Comparison of ENCODE assay signal across 22 cellular contexts in genomic region chr5:135623186-135623715, GRCh38. TPM values are rescaled to one million over a fixed set of nuclear protein-coding genes. Genes with fewer than 3 reads are reported as not detected.
DNase-seq lines count a peak whose midpoint lies in the region; ATAC-seq and TF ChIP-seq lines count a peak whose summit lies in the region.
"Had no signal": no experiment of that assay in that cellular context is flagged by ENCODE, and none has a peak within 500 bp of the region (broad histone marks: within the 10 kb centered on the region; RNA-seq: fewer than 3 reads in every experiment).

No MANE protein-coding gene starts in this region.

- no peaks in the 10 kb centered on the region for H3K36me3 ChIP-seq in right atrium auricular region
- no peaks in the 10 kb centered on the region for H3K36me3 ChIP-seq in esophagus muscularis mucosa
- no peaks in the 10 kb centered on the region for H3K36me3 ChIP-seq in trophoblast cell (ENCODE audit: control insufficient read depth in 1 of 2, insufficient read depth in 2 of 2, low read length in 2 of 2)
- H3K36me3 ChIP-seq: BE2C had no signal

- no peak overlapping the region for H3K4me2 ChIP-seq in trophoblast cell (ENCODE audit: low read length)
- H3K4me2 ChIP-seq: A549; BLaER1 treated with 17β-estradiol and CSF1 and Interleukin-3, amounts not matched to agents 10 nM and 100 nM; GM23338 had no signal

- TF ChIP-seq CTCF in right atrium auricular region (IDR thresholded peaks at IDR 0.05) (no peak), esophagus muscularis mucosa (IDR thresholded peaks at IDR 0.05) (no peak)

- no peak overlapping the region for H3K23ac ChIP-seq in trophoblast cell (ENCODE audit: low read length)

- no peak overlapping the region for H3K4me3 ChIP-seq in right atrium auricular region
- H3K4me3 ChIP-seq in right cardiac atrium (ENCODE audit: low read length): no peak overlapping the region
- no peak overlapping the region for H3K4me3 ChIP-seq in esophagus muscularis mucosa
- H3K4me3 ChIP-seq in trophoblast cell (ENCODE audit: low read depth, low read length): no peak overlapping the region
- H3K4me3 ChIP-seq: A549; BLaER1 treated with 17β-estradiol and CSF1 and Interleukin-3, amounts not matched to agents 10 nM and 100 nM; GM12878; GM23338 had no signal

- no peak overlapping the region for H2BK5ac ChIP-seq in trophoblast cell (ENCODE audit: low read depth, low read length, poor library complexity)

- TF ChIP-seq EP300 in esophagus muscularis mucosa (IDR thresholded peaks at IDR 0.05): no peak

- intact Hi-C loops in right cardiac atrium (cut with DNase I) (no loop called here), esophagus muscularis mucosa (cut with DNase I) (no loop called here)

- TF ChIP-seq POLR2A in esophagus muscularis mucosa (IDR thresholded peaks at IDR 0.05; ENCODE audit: low read depth) (no peak), GM18505 (IDR thresholded peaks at IDR 0.05; ENCODE audit: borderline replicate concordance, extremely low read depth, insufficient read depth, insufficient read length) (no peak)

- ATAC-seq in right cardiac atrium (no peak), GM18505 (IDR thresholded peaks at IDR 0.05; ENCODE audit: unreplicated experiment) (no peak)
- ATAC-seq: A549, GM12878, GM23338, HCT116 had no signal

- no peak overlapping the region for H2AK5ac ChIP-seq in trophoblast cell (ENCODE audit: low read length)

- no peak overlapping the region for H4K12ac ChIP-seq in trophoblast cell (ENCODE audit: low read depth, low read length)

- no peak overlapping the region for H4K8ac ChIP-seq in trophoblast cell (ENCODE audit: low read depth, low read length)

- no peak overlapping the region for H2BK120ac ChIP-seq in trophoblast cell (ENCODE audit: insufficient read depth, low read length, poor library complexity)

- no peak overlapping the region for H3K18ac ChIP-seq in trophoblast cell (ENCODE audit: low read length)

- no peak overlapping the region for H2AFZ ChIP-seq in trophoblast cell (ENCODE audit: insufficient read depth, low read length, poor library complexity)
- H2AFZ ChIP-seq: GM23338 had no signal

- H2BK12ac ChIP-seq in trophoblast cell (ENCODE audit: low read length): no peak overlapping the region

- H3K9me3 ChIP-seq in right atrium auricular region (peaks cover 4 to 20% of the 10 kb centered on the region in 2 donors), right cardiac atrium (ENCODE audit: control insufficient read depth, low read length) (no peaks in the 10 kb centered on the region), esophagus muscularis mucosa (peaks cover 0 to 21% (median 17%) of the 10 kb centered on the region in 4 donors), trophoblast cell (ENCODE audit: insufficient read depth, low read depth, low read length) (peaks cover 1% of the 10 kb centered on the region)
- H3K9me3 ChIP-seq: BE2C had no signal

- H3K9ac ChIP-seq in trophoblast cell (ENCODE audit: low read length): no peak overlapping the region
- H3K9ac ChIP-seq: BLaER1 treated with 17β-estradiol and CSF1 and Interleukin-3, amounts not matched to agents 10 nM and 100 nM had no signal

- H3K79me1 ChIP-seq in trophoblast cell (ENCODE audit: low read length): no peaks in the 10 kb centered on the region

- no peaks in the 10 kb centered on the region for H3K27me3 ChIP-seq in right atrium auricular region
- H3K27me3 ChIP-seq in right cardiac atrium (ENCODE audit: control insufficient read depth, insufficient read depth): no peaks in the 10 kb centered on the region
- no peaks in the 10 kb centered on the region for H3K27me3 ChIP-seq in esophagus muscularis mucosa
- no peaks in the 10 kb centered on the region for H3K27me3 ChIP-seq in trophoblast cell (ENCODE audit: insufficient read depth, low read length)
- H3K27me3 ChIP-seq: BE2C; BLaER1 treated with 17β-estradiol and CSF1 and Interleukin-3, amounts not matched to agents 10 nM and 100 nM had no signal

- H3K4ac ChIP-seq in trophoblast cell (ENCODE audit: low read depth, low read length): no peak overlapping the region

- DNase-seq in right atrium auricular region (ENCODE audit: low spot score): peak; percentile 21
- DNase-seq in right cardiac atrium: no peak
- DNase-seq in esophagus muscularis mucosa (ENCODE audit: extremely low spot score): peak; percentile 82
- DNase-seq in trophoblast cell: peak; percentile 64 to 74
- DNase-seq in activated gamma-delta T cell treated with Interleukin-2 at 50 U/mL for 16 hours: no peak
- DNase-seq: 8988T; ACHN; AML-193; BE2C; CD4-positive, alpha-beta T cell; CD8-positive, alpha-beta memory T cell; DMS 273 treated with DMSO at 0.1 percent for 48 hours; DMS79; EL; GDM1; H9 had no signal

- H3K27ac ChIP-seq in right atrium auricular region: no peak overlapping the region
- H3K27ac ChIP-seq in right cardiac atrium (ENCODE audit: low read length): no peak overlapping the region
- no peak overlapping the region for H3K27ac ChIP-seq in esophagus muscularis mucosa (replicated peaks in 1 of 4)
- H3K27ac ChIP-seq in trophoblast cell (ENCODE audit: low read depth, low read length): no peak overlapping the region
- H3K27ac ChIP-seq: A549; BLaER1 treated with 17β-estradiol and CSF1 and Interleukin-3, amounts not matched to agents 10 nM and 100 nM had no signal

- no peaks in the 10 kb centered on the region for H3K79me2 ChIP-seq in trophoblast cell (ENCODE audit: control insufficient read depth, insufficient read depth, low read length, poor library complexity)

- 55% methylated on average over 2 of the region's 2 CpGs for WGBS in right cardiac atrium
- WGBS in esophagus muscularis mucosa: 77% methylated on average over 2 of the region's 2 CpGs
- WGBS in trophoblast cell (ENCODE audit: extremely low coverage, insufficient coverage, insufficient read length): no CpG with 5 or more reads among the region's 2 CpGs

- H3K14ac ChIP-seq in trophoblast cell (ENCODE audit: low read length): no peak overlapping the region

- H4K91ac ChIP-seq in trophoblast cell (ENCODE audit: low read depth, low read length): no peak overlapping the region

- H3K4me1 ChIP-seq in right atrium auricular region (no peaks in the 10 kb centered on the region), right cardiac atrium (ENCODE audit: control insufficient read depth, insufficient read depth, low read length) (no peaks in the 10 kb centered on the region), esophagus muscularis mucosa (peaks cover 0 to 6% (median 2%) of the 10 kb centered on the region in 4 donors), trophoblast cell (ENCODE audit: control insufficient read depth in 1 of 2, insufficient read depth in 2 of 2, low read length in 2 of 2) (no peaks in the 10 kb centered on the region)
- H3K4me1 ChIP-seq: A549; BE2C; BLaER1 treated with 17β-estradiol and CSF1 and Interleukin-3, amounts not matched to agents 10 nM and 100 nM had no signal

RNA-seq across cellular contexts. Expression of gene CXCL14, which starts 44.5 kb away (rescaled TPM):
- total RNA-seq in right atrium auricular region (1 to 10 TPM in 1 of 2 donors, under 1 TPM in 1; 0.33 to 3.1 TPM), right cardiac atrium (1 to 10 TPM in 1 of 4 donors, under 1 TPM in 1, not detected in 2; 0.85 to 8.9 TPM), esophagus muscularis mucosa (1 to 10 TPM in 3 of 4 donors, under 1 TPM in 1; 0.42 to 4.0 (median 2.6) TPM)
- 4.5 TPM for polyA plus RNA-seq in right cardiac atrium
- polyA plus RNA-seq in trophoblast cell (2013): 102 and 105 TPM in 2 replicates
- total RNA-seq: CD4-positive, alpha-beta T cell; CD8-positive, alpha-beta memory T cell; GM12878; GM23338 had no signal
- polyA plus RNA-seq: CD8-positive, alpha-beta memory T cell had no signal

Comparison
In these comparisons a context has a peak if more than half of its experiments do, and no peak if none do; other contexts are left out.
1. DNase-seq: peak in right atrium auricular region (single experiment), esophagus muscularis mucosa (single experiment) and trophoblast cell (2 of 2); none in right cardiac atrium (0 of 3) and activated gamma-delta T cell treated with Interleukin-2 at 50 U/mL for 16 hours (single experiment).